In the genomic region with DNA sequence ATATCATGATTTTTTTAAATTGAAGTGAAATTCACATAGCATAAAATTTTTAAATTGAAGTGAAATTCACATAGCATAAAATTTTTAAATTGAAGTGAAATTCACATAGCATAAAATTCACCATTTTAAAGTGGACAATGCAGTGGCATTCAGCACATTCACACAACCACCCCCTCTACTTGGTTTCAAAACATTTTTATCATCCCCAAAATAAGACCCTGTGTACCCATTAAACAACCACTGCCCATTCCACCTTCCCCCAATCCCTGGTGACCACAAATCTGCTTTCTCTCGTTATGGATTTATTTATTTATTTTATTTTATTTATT, we compare ENCODE assay signal across 8 cellular contexts. TPM values are rescaled to one million over a fixed set of nuclear protein-coding genes. Genes with fewer than 3 reads are reported as not detected.
"Had no signal": no experiment of that assay in that cellular context is flagged by ENCODE, and none has a peak within 500 bp of the region (broad histone marks: within the 10 kb centered on the region; RNA-seq: fewer than 3 reads in every experiment).

No MANE protein-coding gene starts in this region.

RNA-seq across cellular contexts. Expression of gene PRSS54, which starts 36.8 kb away (rescaled TPM):
- total RNA-seq: activated B cell treated with CpG ODN at 0.5 μM for 24 hours; activated CD4-positive, alpha-beta T cell treated with anti-CD3 and anti-CD28 coated beads, Interleukin-2, amount 10 ng/mL, durations not matched to agents 24 days and 14 days; activated CD8-positive, alpha-beta memory T cell treated with anti-CD3 and anti-CD28 coated beads, Interleukin-2, amount 10 ng/mL, durations not matched to agents 7 days and 5 days; activated T-helper 1 cell treated with anti-CD3 and anti-CD28 coated beads, Interleukin-12 subunit alpha, Interleukin-12 subunit beta, Interleukin-2, Interleukin-4 antibody, amounts not matched to agents 30 ng/mL and 10 ng/mL and 1 ng/mL, durations not matched to agents 14 hours and 24 hours and 36 hours; aorta; breast epithelium; PC-3; SK-MEL-5 had no signal
- polyA plus RNA-seq: aorta had no signal
